In the genomic region with DNA sequence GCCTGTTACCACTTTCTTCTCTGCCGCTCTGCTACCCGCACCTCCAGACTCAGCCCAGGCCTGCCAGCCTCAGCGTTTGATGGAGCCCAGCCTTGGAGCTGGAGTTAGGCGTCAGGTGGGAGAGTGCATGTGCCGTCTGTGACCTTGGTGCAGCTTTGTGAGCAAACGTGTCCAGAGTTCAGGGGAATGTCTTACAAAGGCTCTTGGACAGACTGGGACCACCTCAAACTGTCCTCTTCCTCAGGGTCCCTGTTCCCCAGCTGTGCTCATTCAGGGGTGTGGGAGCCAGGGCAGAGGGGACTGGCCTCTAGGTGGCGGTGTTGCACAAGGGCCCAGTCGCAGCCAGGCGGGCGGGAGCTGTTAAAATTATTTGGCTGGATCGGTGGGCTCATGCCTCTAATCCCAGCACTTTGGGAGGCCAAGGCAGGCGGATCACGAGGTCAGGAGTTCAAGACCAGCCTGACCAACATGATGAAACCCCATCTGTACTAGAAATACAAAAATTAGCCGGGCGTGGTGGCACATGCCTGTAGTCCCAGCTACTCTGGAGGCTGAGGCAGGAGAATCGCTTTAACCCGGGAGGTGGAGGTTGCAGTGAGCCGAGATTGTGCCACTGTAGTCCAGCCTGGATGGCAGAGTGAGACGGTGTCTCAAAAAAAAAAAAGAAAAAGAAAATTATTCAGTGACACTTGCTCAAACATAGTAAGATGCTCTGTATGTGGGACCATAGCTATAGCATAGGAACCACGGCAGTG, we compare ENCODE assay signal across 10 cellular contexts.
A peak's percentile ranks its signal among the peaks of the same experiment; 100 is the strongest.
DNase-seq lines count a peak whose midpoint lies in the region; ATAC-seq and TF ChIP-seq lines count a peak whose summit lies in the region.
"Had no signal": no experiment of that assay in that cellular context is flagged by ENCODE, and none has a peak within 500 bp of the region (broad histone marks: within the 10 kb centered on the region; RNA-seq: fewer than 3 reads in every experiment).

No MANE protein-coding gene starts in this region.

- no peak for TF ChIP-seq POLR2A in esophagus squamous epithelium (IDR thresholded peaks at IDR 0.05)

- no peaks in the 10 kb centered on the region for H3K4me1 Mint-ChIP-seq in progenitor cell of endocrine pancreas (ENCODE audit: low read depth)
- H3K4me1 Mint-ChIP-seq: nephron had no signal

- no peak overlapping the region for H3K4me3 Mint-ChIP-seq in progenitor cell of endocrine pancreas (ENCODE audit: low read depth)
- H3K4me3 Mint-ChIP-seq: CD4-positive, CD25-positive, alpha-beta regulatory T cell; nephron had no signal

- CTCF ChIA-PET in Panc1 (lab: Charles Lee) = interaction anchor here (0.6 to 1.9 kb wide), 5 partner anchors 9 to 1028 kb away, joined by 3 to 8 read pairs (median 3); no protein-coding TSS in a partner anchor

- ATAC-seq in Panc1 = peak; percentile 87
- no peak for ATAC-seq in HG02852 (IDR thresholded peaks at IDR 0.05; ENCODE audit: unreplicated experiment)

- POLR2A ChIA-PET in Panc1 (lab: Charles Lee) = no interaction called here

- H3K4me3 ChIP-seq in Panc1 (ENCODE audit: low read depth in 2 of 2, low read length in 2 of 2) (no peak overlapping the region), esophagus squamous epithelium (no peak overlapping the region)

- intact Hi-C loops in Panc1 (cut with micrococcal nuclease; ENCODE audit: unreplicated experiment) (loop anchor here (2.0 kb wide), 1 partner anchor 191 kb away; no protein-coding TSS in a partner anchor), esophagus squamous epithelium (cut with DNase I) (no loop called here)

- H3K4me1 ChIP-seq in Panc1 (ENCODE audit: control insufficient read depth, insufficient read depth, low read length) (no peaks in the 10 kb centered on the region), esophagus squamous epithelium (no peaks in the 10 kb centered on the region)

- H3K36me3 Mint-ChIP-seq in progenitor cell of endocrine pancreas (ENCODE audit: insufficient read depth) = no peaks in the 10 kb centered on the region
- H3K36me3 Mint-ChIP-seq: CD4-positive, CD25-positive, alpha-beta regulatory T cell had no signal

- peak; percentile 4 for DNase-seq in NK-92 treated with Interleukin-12 subunit alpha and Interleukin-12 subunit beta, amount 100 ng/mL, for 24 hours (lab: John Stamatoyannopoulos, UW)
- DNase-seq in NK-92 (lab: John Stamatoyannopoulos, UW; ENCODE audit: unreplicated experiment) = no peak
- peak; percentile 8 for DNase-seq in Panc1 (ENCODE audit: low read depth, low spot score)
- DNase-seq in esophagus squamous epithelium (lab: John Stamatoyannopoulos, UW) = no peak
- no peak for DNase-seq in progenitor cell of endocrine pancreas (ENCODE audit: low spot score, unreplicated experiment)
- no peak for DNase-seq in effector CD4-positive, alpha-beta T cell
- DNase-seq in medulla oblongata (ENCODE audit: extremely low spot score) = no peak

- no peaks in the 10 kb centered on the region for H3K9me3 Mint-ChIP-seq in progenitor cell of endocrine pancreas (ENCODE audit: low read depth)
- H3K9me3 Mint-ChIP-seq: nephron had no signal

- no peaks in the 10 kb centered on the region for H3K9me3 ChIP-seq in Panc1 (ENCODE audit: control insufficient read depth, insufficient read depth, low read depth, low read length)
- no peaks in the 10 kb centered on the region for H3K9me3 ChIP-seq in esophagus squamous epithelium

- WGBS in esophagus squamous epithelium, 2 donors = 84 to 93% methylated on average over 4 to 10 of the region's 20 CpGs

- in situ Hi-C loops in Panc1 (cut with HindIII; ENCODE audit: low pct_unique_long_range_greater_than_20kb, low sequenced_read_pairs) = no loop called here

- H3K27me3 Mint-ChIP-seq in progenitor cell of endocrine pancreas = no peaks in the 10 kb centered on the region
- H3K27me3 Mint-ChIP-seq: CD4-positive, CD25-positive, alpha-beta regulatory T cell had no signal

- H3K36me3 ChIP-seq in Panc1 (ENCODE audit: control insufficient read depth, insufficient read depth, low read length) (no peaks in the 10 kb centered on the region), esophagus squamous epithelium (no peaks in the 10 kb centered on the region)

- no TSS peak for BruUV-seq in Panc1 (replicated peaks; lab: Mats Ljungman, UMichigan)

- TF ChIP-seq CTCF in Panc1 (IDR thresholded peaks at IDR 0.05) = peak; percentile 99
- peak in 5 of 6 experiments; percentile 11 to 55 (median 34) for TF ChIP-seq CTCF in esophagus squamous epithelium (IDR thresholded peaks at IDR 0.05)
- TF ChIP-seq CTCF in progenitor cell of endocrine pancreas (IDR thresholded peaks at IDR 0.05; ENCODE audit: unreplicated experiment) = peak; percentile 60

- no peak overlapping the region for H3K27ac Mint-ChIP-seq in progenitor cell of endocrine pancreas
- H3K27ac Mint-ChIP-seq: CD4-positive, CD25-positive, alpha-beta regulatory T cell; nephron had no signal

- H3K27me3 ChIP-seq in Panc1 (ENCODE audit: control insufficient read depth, insufficient read depth, low read length) (no peaks in the 10 kb centered on the region), esophagus squamous epithelium (no peaks in the 10 kb centered on the region)

- H3K27ac ChIP-seq in Panc1 (ENCODE audit: low read length) (no peak overlapping the region), esophagus squamous epithelium (no peak overlapping the region)

Comparison
In these comparisons a context has a peak if more than half of its experiments do, and no peak if none do; other contexts are left out.
1. DNase-seq: peak in NK-92 treated with Interleukin-12 subunit alpha and Interleukin-12 subunit beta, amount 100 ng/mL, for 24 hours (single experiment) and Panc1 (single experiment); none in NK-92 (single experiment), esophagus squamous epithelium (single experiment), progenitor cell of endocrine pancreas (single experiment), effector CD4-positive, alpha-beta T cell (single experiment) and medulla oblongata (single experiment).
2. CTCF ChIP-seq: peak in every context shown above with its lines; median percentile 99 in Panc1; 60 in progenitor cell of endocrine pancreas; 34 in esophagus squamous epithelium.